ENCODE assay signal across 15 cellular contexts in the genomic region with DNA sequence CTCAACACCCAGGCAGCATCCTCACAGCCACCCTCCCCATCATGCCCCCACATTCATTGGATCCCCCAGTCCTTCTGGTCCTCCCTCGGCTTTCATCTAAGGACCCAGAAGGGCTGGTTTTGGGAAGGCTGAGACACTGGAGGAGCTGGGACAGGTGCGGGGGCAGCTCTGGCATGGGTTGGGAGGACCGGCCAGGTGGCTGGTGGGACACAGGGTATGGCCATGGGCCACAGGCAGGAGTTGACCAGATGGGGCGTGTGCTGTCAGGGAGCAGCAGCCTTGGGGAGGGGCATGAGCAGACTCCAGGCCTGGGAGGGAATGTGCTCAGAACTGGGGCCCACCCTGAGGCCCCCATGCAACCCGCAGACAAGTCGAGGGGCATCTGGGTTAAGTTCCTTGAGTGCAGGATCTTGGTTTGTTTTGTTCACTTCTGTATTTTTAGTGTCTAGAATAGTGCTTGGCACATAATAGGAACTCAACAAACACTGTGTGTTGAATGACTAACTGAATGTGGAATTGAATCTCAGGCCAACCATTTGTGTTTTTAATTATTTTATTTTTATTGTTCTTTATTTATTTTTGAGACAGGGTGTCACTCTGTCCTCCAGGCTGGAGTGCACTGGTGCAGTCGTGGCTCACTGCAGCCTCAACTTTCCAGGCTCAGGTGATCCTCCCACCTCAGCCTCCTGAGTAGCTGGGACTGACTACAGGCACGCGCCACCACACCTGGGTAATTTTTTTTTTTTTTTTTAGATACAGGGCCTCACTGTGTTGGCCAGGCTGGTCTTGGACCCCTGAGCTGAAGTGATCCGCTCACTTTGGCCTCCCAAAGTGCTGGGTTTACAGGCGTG. TPM values are rescaled to one million over a fixed set of nuclear protein-coding genes. Genes with fewer than 3 reads are reported as not detected.
DNase-seq lines count a peak whose midpoint lies in the region; ATAC-seq, FAIRE-seq and TF ChIP-seq lines count a peak whose summit lies in the region.
"Had no signal": no experiment of that assay in that cellular context is flagged by ENCODE, and none has a peak within 500 bp of the region (broad histone marks: within the 10 kb centered on the region; RNA-seq: fewer than 3 reads in every experiment).

No MANE protein-coding gene starts in this region.

- no peaks in the 10 kb centered on the region for H3K9me3 Mint-ChIP-seq in CD4-positive, CD25-positive, alpha-beta regulatory T cell
- no peaks in the 10 kb centered on the region for H3K9me3 Mint-ChIP-seq in activated CD4-positive, alpha-beta memory T cell treated with anti-CD3 and anti-CD28 coated beads, Interleukin-2, amount 10 ng/mL, durations not matched to agents 7 days and 5 days
- no peaks in the 10 kb centered on the region for H3K9me3 Mint-ChIP-seq in immature natural killer cell

- no peak for ATAC-seq in CD4-positive, CD25-positive, alpha-beta regulatory T cell (ENCODE audit: low read depth in 2 of 2)
- ATAC-seq in GM19395 (IDR thresholded peaks at IDR 0.05; ENCODE audit: unreplicated experiment) (peak; percentile 1), Right ventricle myocardium inferior (no peak)

- POLR2A ChIA-PET in activated CD4-positive, alpha-beta memory T cell treated with anti-CD3 and anti-CD28 coated beads, Interleukin-2, amount 10 ng/mL, durations not matched to agents 7 days and 5 days (lab: Charles Lee) = no interaction called here

- intact Hi-C loops in Right ventricle myocardium inferior (cut with DNase I) = loop anchor here (5.0 kb wide), 2 partner anchors 43 to 167 kb away; no protein-coding TSS in a partner anchor

- H3K36me3 ChIP-seq in CD4-positive, CD25-positive, alpha-beta regulatory T cell (ENCODE audit: control insufficient read depth, insufficient read depth, low read length) = no peaks in the 10 kb centered on the region
- H3K36me3 ChIP-seq: BE2C, upper lobe of left lung, WERI-Rb-1 had no signal

- peak overlapping the region in 3 of 4 donors; percentile 48 to 76 (median 62) for H3K4me3 Mint-ChIP-seq in CD4-positive, CD25-positive, alpha-beta regulatory T cell
- H3K4me3 Mint-ChIP-seq in activated CD4-positive, alpha-beta memory T cell treated with anti-CD3 and anti-CD28 coated beads, Interleukin-2, amount 10 ng/mL, durations not matched to agents 7 days and 5 days = no peak overlapping the region
- H3K4me3 Mint-ChIP-seq in immature natural killer cell = peak overlapping the region; percentile 34 to 80 (median 58)

- H3K27me3 ChIP-seq in CD4-positive, CD25-positive, alpha-beta regulatory T cell (ENCODE audit: control insufficient read depth, insufficient read depth, low read length) = no peaks in the 10 kb centered on the region
- H3K27me3 ChIP-seq: BE2C, upper lobe of left lung had no signal

- peaks cover 12% of the 10 kb centered on the region for H3K4me1 ChIP-seq in CD4-positive, CD25-positive, alpha-beta regulatory T cell (ENCODE audit: control insufficient read depth, insufficient read depth, low read length, poor library complexity, severe bottlenecking)

- peak overlapping the region; percentile 51 for H3K27ac ChIP-seq in CD4-positive, CD25-positive, alpha-beta regulatory T cell (ENCODE audit: insufficient read depth, low read length, poor library complexity, severe bottlenecking)

- CTCF ChIA-PET in activated CD4-positive, alpha-beta memory T cell treated with anti-CD3 and anti-CD28 coated beads, Interleukin-2, amount 10 ng/mL, durations not matched to agents 7 days and 5 days (lab: Charles Lee) = interaction anchor here (0.7 to 1.8 kb wide), 3 partner anchors 64 to 94 kb away, joined by 3 to 4 read pairs (median 4); a partner anchor contains a TSS

- no peak overlapping the region for H3K4me3 ChIP-seq in CD4-positive, CD25-positive, alpha-beta regulatory T cell (ENCODE audit: low read depth, low read length)
- H3K4me3 ChIP-seq: upper lobe of left lung had no signal

- TF ChIP-seq CTCF in GM20000 (IDR thresholded peaks at IDR 0.05; ENCODE audit: extremely low read depth, missing control alignments) = no peak

- FAIRE-seq in GM12892 (lab: Jason Lieb, UNC) = no peak

- H3K9me3 ChIP-seq in CD4-positive, CD25-positive, alpha-beta regulatory T cell (ENCODE audit: control insufficient read depth in 2 of 2, low read length in 2 of 2) = no peaks in the 10 kb centered on the region
- H3K9me3 ChIP-seq: BE2C, upper lobe of left lung had no signal

- no peak for TF ChIP-seq POLR2A in GM12892 (IDR thresholded peaks at IDR 0.05; ENCODE audit: low read depth, low read length)

- DNase-seq in CD4-positive, CD25-positive, alpha-beta regulatory T cell = no peak
- no peak for DNase-seq in activated CD4-positive, alpha-beta memory T cell treated with anti-CD3 and anti-CD28 coated beads, Interleukin-2, amount 10 ng/mL, durations not matched to agents 7 days and 5 days
- DNase-seq in immature natural killer cell (no peak), NCI-H2227 treated with DMSO at 0.1 percent for 48 hours (lab: John Stamatoyannopoulos, UW) (no peak), Right ventricle myocardium inferior (ENCODE audit: missing footprints) (no peak), GM12892 (ENCODE audit: insufficient read length) (no peak), GM20000 (ENCODE audit: low spot score) (no peak)
- DNase-seq: BE2C, EL, NCI-H2081, retina had no signal

- H3K27me3 Mint-ChIP-seq in CD4-positive, CD25-positive, alpha-beta regulatory T cell = no peaks in the 10 kb centered on the region
- H3K27me3 Mint-ChIP-seq in activated CD4-positive, alpha-beta memory T cell treated with anti-CD3 and anti-CD28 coated beads, Interleukin-2, amount 10 ng/mL, durations not matched to agents 7 days and 5 days = no peaks in the 10 kb centered on the region
- H3K27me3 Mint-ChIP-seq in immature natural killer cell (ENCODE audit: low read depth in 3 of 3) = peaks cover 8 to 15% (median 8%) of the 10 kb centered on the region in 3 donors

- H3K27ac Mint-ChIP-seq in CD4-positive, CD25-positive, alpha-beta regulatory T cell = peak overlapping the region; percentile 38 to 89 (median 88)
- H3K27ac Mint-ChIP-seq in activated CD4-positive, alpha-beta memory T cell treated with anti-CD3 and anti-CD28 coated beads, Interleukin-2, amount 10 ng/mL, durations not matched to agents 7 days and 5 days = peak overlapping the region; percentile 70
- H3K27ac Mint-ChIP-seq in immature natural killer cell = peak overlapping the region; percentile 81 to 96 (median 91)

- H3K4me1 Mint-ChIP-seq in CD4-positive, CD25-positive, alpha-beta regulatory T cell = peaks cover 0 to 33% (median 21%) of the 10 kb centered on the region in 4 donors
- H3K4me1 Mint-ChIP-seq in activated CD4-positive, alpha-beta memory T cell treated with anti-CD3 and anti-CD28 coated beads, Interleukin-2, amount 10 ng/mL, durations not matched to agents 7 days and 5 days = peaks cover 33% of the 10 kb centered on the region
- H3K4me1 Mint-ChIP-seq in immature natural killer cell = peaks cover 31 to 37% of the 10 kb centered on the region in 2 donors

- H3K36me3 Mint-ChIP-seq in CD4-positive, CD25-positive, alpha-beta regulatory T cell = no peaks in the 10 kb centered on the region
- no peaks in the 10 kb centered on the region for H3K36me3 Mint-ChIP-seq in activated CD4-positive, alpha-beta memory T cell treated with anti-CD3 and anti-CD28 coated beads, Interleukin-2, amount 10 ng/mL, durations not matched to agents 7 days and 5 days (ENCODE audit: low read depth)
- no peaks in the 10 kb centered on the region for H3K36me3 Mint-ChIP-seq in immature natural killer cell

RNA-seq across cellular contexts. Expression of a gene that starts 5.6 kb away (rescaled TPM):
- 2.3 TPM for total RNA-seq in CD4-positive, CD25-positive, alpha-beta regulatory T cell
- not detected for polyA plus RNA-seq in CD4-positive, CD25-positive, alpha-beta regulatory T cell
- total RNA-seq in activated CD4-positive, alpha-beta memory T cell treated with anti-CD3 and anti-CD28 coated beads, Interleukin-2, amount 10 ng/mL, durations not matched to agents 7 days and 5 days = under 1 TPM; 0.45 to 0.65 TPM
- polyA plus RNA-seq in immature natural killer cell = under 1 TPM in 1 of 3 donors, not detected in 2; 0.33 TPM
- total RNA-seq in Right ventricle myocardium inferior = 0.16 TPM
- 0.87 TPM for polyA plus RNA-seq in GM12892 (2012; ENCODE audit: missing spikeins)
- polyA plus RNA-seq: neural cell had no signal

RNA-seq across cellular contexts. Expression of a gene that starts 17.8 kb away (rescaled TPM):
- 3.2 TPM for total RNA-seq in CD4-positive, CD25-positive, alpha-beta regulatory T cell
- polyA plus RNA-seq in CD4-positive, CD25-positive, alpha-beta regulatory T cell = under 1 TPM; 0.09 to 0.96 (median 0.72) TPM
- total RNA-seq in activated CD4-positive, alpha-beta memory T cell treated with anti-CD3 and anti-CD28 coated beads, Interleukin-2, amount 10 ng/mL, durations not matched to agents 7 days and 5 days = 1 to 10 TPM; 1.4 to 1.8 TPM
- under 1 TPM in 1 of 3 donors, not detected in 2; 0.08 TPM for polyA plus RNA-seq in immature natural killer cell
- 3.8 TPM for total RNA-seq in Right ventricle myocardium inferior
- 1.5 TPM for polyA plus RNA-seq in GM12892 (2012; ENCODE audit: missing spikeins)

RNA-seq across cellular contexts. Expression of a gene that starts 53.6 kb away (rescaled TPM):
- 306 TPM for total RNA-seq in CD4-positive, CD25-positive, alpha-beta regulatory T cell
- 10 to 100 TPM; 33.5 to 49.2 (median 41.2) TPM for polyA plus RNA-seq in CD4-positive, CD25-positive, alpha-beta regulatory T cell
- 100 to 1,000 TPM; 290 to 291 TPM for total RNA-seq in activated CD4-positive, alpha-beta memory T cell treated with anti-CD3 and anti-CD28 coated beads, Interleukin-2, amount 10 ng/mL, durations not matched to agents 7 days and 5 days
- polyA plus RNA-seq in immature natural killer cell = 100 to 1,000 TPM in 1 of 3 donors, 10 to 100 TPM in 2; 29.6 to 116 (median 35.1) TPM
- 7.7 TPM for total RNA-seq in Right ventricle myocardium inferior
- 17.1 TPM for polyA plus RNA-seq in GM12892 (2012; ENCODE audit: missing spikeins)
- polyA plus RNA-seq: neural cell had no signal

Comparison
In these comparisons a context has a peak if more than half of its experiments do, and no peak if none do; other contexts are left out.
1. RNA of a gene that starts 53.6 kb away (total RNA-seq): 306 TPM in CD4-positive, CD25-positive, alpha-beta regulatory T cell (single experiment) and 290 to 291 TPM in activated CD4-positive, alpha-beta memory T cell treated with anti-CD3 and anti-CD28 coated beads, Interleukin-2, amount 10 ng/mL, durations not matched to agents 7 days and 5 days; 7.7 TPM in Right ventricle myocardium inferior (single experiment); every median in the first group is over 10 times any median in the second.
2. Peak in every context shown above with its lines, with median percentiles within 50 percentile points of each other: H3K27ac Mint-ChIP-seq.